19 cellular contexts compared by ENCODE assay signal in the genomic region with DNA sequence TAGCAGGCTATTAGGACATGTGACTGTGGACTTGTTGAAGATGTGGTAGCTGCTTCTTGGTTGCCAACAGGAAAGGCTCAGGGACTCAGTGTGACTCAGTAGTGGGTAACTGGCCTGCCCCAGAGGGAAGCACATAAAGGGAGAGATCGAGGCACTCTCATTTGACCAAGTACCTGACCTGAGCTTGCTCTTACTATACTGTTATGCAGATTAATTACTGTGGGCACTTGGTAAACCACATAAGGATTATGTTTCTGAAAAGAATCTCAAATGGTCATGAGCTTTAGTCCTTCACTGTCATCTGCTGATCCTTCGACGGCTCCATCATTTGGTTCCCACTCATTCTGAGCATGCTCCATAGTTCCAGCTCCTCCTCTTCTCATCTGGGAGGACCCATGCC. TPM values are rescaled to one million over a fixed set of nuclear protein-coding genes. Genes with fewer than 3 reads are reported as not detected.
DNase-seq lines count a peak whose midpoint lies in the region; ATAC-seq and TF ChIP-seq lines count a peak whose summit lies in the region.
"Had no signal": no experiment of that assay in that cellular context is flagged by ENCODE, and none has a peak within 500 bp of the region (broad histone marks: within the 10 kb centered on the region; RNA-seq: fewer than 3 reads in every experiment).

No MANE protein-coding gene starts in this region.

- H3K36me3 ChIP-seq in upper lobe of left lung = peaks cover 18 to 58% (median 43%) of the 10 kb centered on the region in 4 donors
- H3K36me3 ChIP-seq: MG63 had no signal

- no peak overlapping the region for H3K27ac ChIP-seq in upper lobe of left lung

- H3K27me3 ChIP-seq in upper lobe of left lung = no peaks in the 10 kb centered on the region
- H3K27me3 ChIP-seq: MG63 had no signal

- no peak for TF ChIP-seq CTCF in upper lobe of left lung (IDR thresholded peaks at IDR 0.05)

- no peak for DNase-seq in activated T-cell treated with anti-CD3 and anti-CD28 coated beads, Interleukin-2, amount 50 U/mL, for 72 hours
- DNase-seq in activated T-cell treated with anti-CD3 and anti-CD28 coated beads, Interleukin-2, amount 50 U/mL, for 4 hours = no peak
- DNase-seq in immature natural killer cell = no peak
- no peak for DNase-seq in upper lobe of left lung
- no peak for DNase-seq in effector CD4-positive, alpha-beta T cell
- DNase-seq: 8988T, C1 segment of cervical spinal cord, DMS79 treated with DMSO at 0.1 percent for 48 hours, GDM1, MG63, NCI-H1105, NCI-H1694 treated with DMSO at 0.1 percent for 48 hours, NCI-H345, NCI-H526 treated with DMSO at 0.1 percent for 48 hours, PC-3 had no signal

- H3K4me1 Mint-ChIP-seq in activated T-cell treated with anti-CD3 and anti-CD28 coated beads, Interleukin-2, amount 50 U/mL, for 72 hours (ENCODE audit: low read depth) = no peaks in the 10 kb centered on the region
- H3K4me1 Mint-ChIP-seq in activated T-cell treated with anti-CD3 and anti-CD28 coated beads, Interleukin-2, amount 50 U/mL, for 4 hours (ENCODE audit: low read depth) = peaks cover 5% of the 10 kb centered on the region
- peaks cover 10% of the 10 kb centered on the region for H3K4me1 Mint-ChIP-seq in activated T-helper 17 cell treated with anti-CD3 and anti-CD28 coated beads, Interleukin-2, amount 50 U/mL, for 72 hours
- peaks cover 2 to 16% of the 10 kb centered on the region in 2 donors for H3K4me1 Mint-ChIP-seq in immature natural killer cell
- H3K4me1 Mint-ChIP-seq in stimulated activated memory B cell treated with anti-CD40 and anti-IgM and Interleukin-4, amounts not matched to agents 10 μg/mL and 1 μg/mL and 100 μg/mL, for 72 hours = peaks cover 6% of the 10 kb centered on the region
- H3K4me1 Mint-ChIP-seq: GM23338 had no signal

- H3K4me3 ChIP-seq in upper lobe of left lung = no peak overlapping the region
- H3K4me3 ChIP-seq: GM23338, MG63 had no signal

- no peak for TF ChIP-seq EP300 in upper lobe of left lung (IDR thresholded peaks at IDR 0.05)

- H3K36me3 Mint-ChIP-seq in activated T-cell treated with anti-CD3 and anti-CD28 coated beads, Interleukin-2, amount 50 U/mL, for 72 hours (ENCODE audit: insufficient read depth in 2 of 2) = peaks cover 3 to 18% of the 10 kb centered on the region in 2 donors
- H3K36me3 Mint-ChIP-seq in activated T-cell treated with anti-CD3 and anti-CD28 coated beads, Interleukin-2, amount 50 U/mL, for 4 hours (ENCODE audit: insufficient read depth) = peaks cover 29% of the 10 kb centered on the region
- peaks cover 67% of the 10 kb centered on the region for H3K36me3 Mint-ChIP-seq in activated T-helper 17 cell treated with anti-CD3 and anti-CD28 coated beads, Interleukin-2, amount 50 U/mL, for 72 hours (ENCODE audit: low read depth)
- H3K36me3 Mint-ChIP-seq in immature natural killer cell = peaks cover 22 to 47% (median 30%) of the 10 kb centered on the region in 3 donors
- H3K36me3 Mint-ChIP-seq in stimulated activated memory B cell treated with anti-CD40 and anti-IgM and Interleukin-4, amounts not matched to agents 10 μg/mL and 1 μg/mL and 100 μg/mL, for 72 hours = peaks cover 51% of the 10 kb centered on the region

- H3K4me3 Mint-ChIP-seq in activated T-cell treated with anti-CD3 and anti-CD28 coated beads, Interleukin-2, amount 50 U/mL, for 72 hours = no peak overlapping the region
- H3K4me3 Mint-ChIP-seq in activated T-cell treated with anti-CD3 and anti-CD28 coated beads, Interleukin-2, amount 50 U/mL, for 4 hours = no peak overlapping the region
- no peak overlapping the region for H3K4me3 Mint-ChIP-seq in activated T-helper 17 cell treated with anti-CD3 and anti-CD28 coated beads, Interleukin-2, amount 50 U/mL, for 72 hours
- H3K4me3 Mint-ChIP-seq in immature natural killer cell = no peak overlapping the region
- no peak overlapping the region for H3K4me3 Mint-ChIP-seq in stimulated activated memory B cell treated with anti-CD40 and anti-IgM and Interleukin-4, amounts not matched to agents 10 μg/mL and 1 μg/mL and 100 μg/mL, for 72 hours
- H3K4me3 Mint-ChIP-seq: GM23338 had no signal

- WGBS in upper lobe of left lung, 2 donors = 94 to 98% methylated on average over 3 of the region's 3 CpGs

- H3K9me3 ChIP-seq in upper lobe of left lung = no peaks in the 10 kb centered on the region
- H3K9me3 ChIP-seq: MG63 had no signal

- TF ChIP-seq POLR2A in upper lobe of left lung (IDR thresholded peaks at IDR 0.05) = no peak

- no peaks in the 10 kb centered on the region for H3K9me3 Mint-ChIP-seq in activated T-cell treated with anti-CD3 and anti-CD28 coated beads, Interleukin-2, amount 50 U/mL, for 72 hours
- H3K9me3 Mint-ChIP-seq in activated T-cell treated with anti-CD3 and anti-CD28 coated beads, Interleukin-2, amount 50 U/mL, for 4 hours = no peaks in the 10 kb centered on the region
- no peaks in the 10 kb centered on the region for H3K9me3 Mint-ChIP-seq in activated T-helper 17 cell treated with anti-CD3 and anti-CD28 coated beads, Interleukin-2, amount 50 U/mL, for 72 hours
- no peaks in the 10 kb centered on the region for H3K9me3 Mint-ChIP-seq in immature natural killer cell
- H3K9me3 Mint-ChIP-seq in stimulated activated memory B cell treated with anti-CD40 and anti-IgM and Interleukin-4, amounts not matched to agents 10 μg/mL and 1 μg/mL and 100 μg/mL, for 72 hours = no peaks in the 10 kb centered on the region
- H3K9me3 Mint-ChIP-seq: GM23338 had no signal

- H3K27me3 Mint-ChIP-seq in activated T-cell treated with anti-CD3 and anti-CD28 coated beads, Interleukin-2, amount 50 U/mL, for 72 hours (ENCODE audit: low read depth) = no peaks in the 10 kb centered on the region
- no peaks in the 10 kb centered on the region for H3K27me3 Mint-ChIP-seq in activated T-cell treated with anti-CD3 and anti-CD28 coated beads, Interleukin-2, amount 50 U/mL, for 4 hours (ENCODE audit: low read depth)
- no peaks in the 10 kb centered on the region for H3K27me3 Mint-ChIP-seq in activated T-helper 17 cell treated with anti-CD3 and anti-CD28 coated beads, Interleukin-2, amount 50 U/mL, for 72 hours
- H3K27me3 Mint-ChIP-seq in immature natural killer cell (ENCODE audit: low read depth in 3 of 3) = peaks cover 0 to 4% (median 0%) of the 10 kb centered on the region in 3 donors
- H3K27me3 Mint-ChIP-seq in stimulated activated memory B cell treated with anti-CD40 and anti-IgM and Interleukin-4, amounts not matched to agents 10 μg/mL and 1 μg/mL and 100 μg/mL, for 72 hours = no peaks in the 10 kb centered on the region

- H3K4me1 ChIP-seq in upper lobe of left lung = peaks cover 0 to 10% (median 1%) of the 10 kb centered on the region in 4 donors

- peak overlapping the region; percentile 65 for H3K27ac Mint-ChIP-seq in activated T-cell treated with anti-CD3 and anti-CD28 coated beads, Interleukin-2, amount 50 U/mL, for 72 hours
- peak overlapping the region; percentile 63 for H3K27ac Mint-ChIP-seq in activated T-helper 17 cell treated with anti-CD3 and anti-CD28 coated beads, Interleukin-2, amount 50 U/mL, for 72 hours
- H3K27ac Mint-ChIP-seq in immature natural killer cell = peak overlapping the region in 4 of 6 donors; percentile 8 to 51 (median 36)
- H3K27ac Mint-ChIP-seq in stimulated activated memory B cell treated with anti-CD40 and anti-IgM and Interleukin-4, amounts not matched to agents 10 μg/mL and 1 μg/mL and 100 μg/mL, for 72 hours = peak overlapping the region; percentile 28
- H3K27ac Mint-ChIP-seq: GM23338 had no signal

- ATAC-seq in activated T-cell treated with anti-CD3 and anti-CD28 coated beads, Interleukin-2, amount 50 U/mL, for 72 hours (replicated peaks in 1 of 2) = no peak
- ATAC-seq in activated T-cell treated with anti-CD3 and anti-CD28 coated beads, Interleukin-2, amount 50 U/mL, for 4 hours = no peak
- no peak for ATAC-seq in activated T-helper 17 cell treated with anti-CD3 and anti-CD28 coated beads, Interleukin-2, amount 50 U/mL, for 72 hours (replicated peaks)
- no peak for ATAC-seq in stimulated activated memory B cell treated with anti-CD40 and anti-IgM and Interleukin-4, amounts not matched to agents 10 μg/mL and 1 μg/mL and 100 μg/mL, for 72 hours
- no peak for ATAC-seq in upper lobe of left lung (ENCODE audit: low FRiP score in 2 of 2)
- ATAC-seq in HG03095 (IDR thresholded peaks at IDR 0.05; ENCODE audit: unreplicated experiment) = no peak
- ATAC-seq: GM23338, PC-3 had no signal

RNA-seq across cellular contexts. Expression of gene RPL7L1, which starts 48.2 kb away (rescaled TPM):
- 100 to 1,000 TPM; 116 to 117 TPM for total RNA-seq in activated T-cell treated with anti-CD3 and anti-CD28 coated beads, Interleukin-2, amount 50 U/mL, for 72 hours
- 100 to 1,000 TPM; 262 to 307 (median 280) TPM for total RNA-seq in activated T-cell treated with anti-CD3 and anti-CD28 coated beads, Interleukin-2, amount 50 U/mL, for 4 hours
- 100 to 1,000 TPM; 116 to 150 TPM for total RNA-seq in activated T-helper 17 cell treated with anti-CD3 and anti-CD28 coated beads, Interleukin-2, amount 50 U/mL, for 72 hours
- 10 to 100 TPM; 42.4 to 90.8 (median 50.5) TPM for polyA plus RNA-seq in immature natural killer cell
- total RNA-seq in upper lobe of left lung = 10 to 100 TPM; 41.7 to 81.5 (median 58.2) TPM

RNA-seq across cellular contexts. Expression of gene BICRAL, which starts 49.4 kb away (rescaled TPM):
- total RNA-seq in activated T-cell treated with anti-CD3 and anti-CD28 coated beads, Interleukin-2, amount 50 U/mL, for 72 hours = 10 to 100 TPM; 21.9 to 24.4 TPM
- 1 to 10 TPM; 7.6 to 8.5 (median 8.2) TPM for total RNA-seq in activated T-cell treated with anti-CD3 and anti-CD28 coated beads, Interleukin-2, amount 50 U/mL, for 4 hours
- total RNA-seq in activated T-helper 17 cell treated with anti-CD3 and anti-CD28 coated beads, Interleukin-2, amount 50 U/mL, for 72 hours = 10 to 100 TPM; 16.7 to 19.3 TPM
- 1 to 10 TPM; 1.9 to 5.3 (median 2.4) TPM for polyA plus RNA-seq in immature natural killer cell
- total RNA-seq in upper lobe of left lung = 10 to 100 TPM; 11.1 to 23.8 (median 14.9) TPM
